Comparison of ENCODE assay signal across 8 cellular contexts in the genomic region with DNA sequence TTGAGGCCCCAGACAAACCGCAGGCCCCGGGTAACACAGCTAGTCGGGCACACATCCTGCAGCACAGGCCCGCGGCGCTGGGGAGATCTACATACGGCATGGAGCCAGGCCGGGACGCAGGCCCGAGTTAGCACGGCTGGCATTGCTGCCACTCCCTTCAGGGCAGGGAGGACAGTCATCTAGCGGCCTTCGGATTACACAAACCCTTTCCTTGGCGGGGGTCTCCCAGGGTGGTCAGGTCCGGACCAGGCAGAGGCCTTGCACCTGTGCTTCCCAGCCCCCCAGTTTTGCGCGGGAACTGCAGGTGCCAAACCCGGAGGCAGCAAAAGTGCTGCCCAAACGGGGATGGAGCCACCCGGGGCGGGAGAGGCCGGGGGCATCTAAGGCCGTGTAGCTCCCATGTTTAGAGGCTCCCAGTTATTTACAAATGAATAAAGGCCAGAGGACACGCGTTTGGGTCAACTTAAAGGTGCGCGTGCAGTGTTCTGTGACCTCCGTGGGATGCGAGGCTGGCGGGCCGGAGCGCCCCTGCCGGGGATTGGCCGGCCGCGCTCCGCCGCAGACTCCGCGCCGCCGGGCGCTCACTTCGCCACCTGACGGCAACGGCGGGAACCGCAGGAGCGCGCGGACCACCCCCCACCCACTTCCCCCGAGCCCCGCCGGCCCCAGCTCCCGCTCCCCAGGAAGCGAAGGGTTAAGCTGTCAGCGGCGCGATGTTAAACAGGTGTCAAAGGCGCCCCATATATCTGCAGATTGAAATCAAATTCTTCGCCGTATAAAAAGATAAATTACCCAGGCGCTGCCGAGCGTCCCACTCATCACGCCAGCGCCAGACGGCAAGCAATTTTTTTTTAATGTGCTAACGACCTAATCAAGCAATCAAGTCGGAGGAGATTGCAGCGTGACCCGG. TPM values are rescaled to one million over a fixed set of nuclear protein-coding genes. Genes with fewer than 3 reads are reported as not detected.
A peak's percentile ranks its signal among the peaks of the same experiment; 100 is the strongest.
DNase-seq lines count a peak whose midpoint lies in the region; ATAC-seq, FAIRE-seq and TF ChIP-seq lines count a peak whose summit lies in the region.

No MANE protein-coding gene starts in this region.

- ATAC-seq in left cardiac atrium: peak; percentile 85 to 86

- FAIRE-seq in HTR-8/SVneo (lab: Jason Lieb, UNC): peak; percentile 97
- FAIRE-seq in urothelium cell line (lab: Jason Lieb, UNC): peak; percentile 13

- H3K9me3 ChIP-seq in SJSA1 (replicated peaks) (no peaks in the 10 kb centered on the region), prostate gland (no peaks in the 10 kb centered on the region)

- peak overlapping the region; percentile 55 for H3K27ac Mint-ChIP-seq in activated naive CD4-positive, alpha-beta T cell treated with anti-CD3 and anti-CD28 coated beads, Interleukin-2, amount 50 U/mL, for 24 hours

- TF ChIP-seq POLR2A in prostate gland (IDR thresholded peaks at IDR 0.05): no peak

- H3K36me3 Mint-ChIP-seq in activated naive CD4-positive, alpha-beta T cell treated with anti-CD3 and anti-CD28 coated beads, Interleukin-2, amount 50 U/mL, for 24 hours: no peaks in the 10 kb centered on the region

- H3K4me3 ChIP-seq in SJSA1: peak overlapping the region; percentile 35
- H3K4me3 ChIP-seq in prostate gland: peak overlapping the region; percentile 40 to 44

- intact Hi-C loops in left cardiac atrium (cut with DNase I) (no loop called here), prostate gland (cut with DNase I) (no loop called here)

- no peaks in the 10 kb centered on the region for H3K27me3 Mint-ChIP-seq in activated naive CD4-positive, alpha-beta T cell treated with anti-CD3 and anti-CD28 coated beads, Interleukin-2, amount 50 U/mL, for 24 hours

- DNase-seq in NCI-H2107 (lab: John Stamatoyannopoulos, UW) (peak; percentile 40), NCI-H2107 treated with DMSO at 0.1 percent for 48 hours (lab: John Stamatoyannopoulos, UW; ENCODE audit: unreplicated experiment) (no peak), HTR-8/SVneo (ENCODE audit: insufficient read length, low spot score) (peak; percentile 91), SJSA1 (ENCODE audit: low read depth in 1 of 2, low spot score in 2 of 2) (peak in 1 of 2 experiments; percentile 23), left cardiac atrium (peak; percentile 50), prostate gland (ENCODE audit: low spot score) (peak; percentile 8), urothelium cell line (ENCODE audit: low spot score) (peak; percentile 92)

- H3K36me3 ChIP-seq in SJSA1 (no peaks in the 10 kb centered on the region), prostate gland (no peaks in the 10 kb centered on the region)

- H3K27ac ChIP-seq in SJSA1: no peak overlapping the region
- no peak overlapping the region for H3K27ac ChIP-seq in prostate gland

- peaks cover 20% of the 10 kb centered on the region for H3K27me3 ChIP-seq in SJSA1 (replicated peaks)
- H3K27me3 ChIP-seq in prostate gland (replicated peaks; ENCODE audit: insufficient read depth): no peaks in the 10 kb centered on the region

- peak overlapping the region; percentile 87 for H3K4me3 Mint-ChIP-seq in activated naive CD4-positive, alpha-beta T cell treated with anti-CD3 and anti-CD28 coated beads, Interleukin-2, amount 50 U/mL, for 24 hours

- WGBS in prostate gland: 3% methylated on average over 68 of the region's 72 CpGs

- H3K9me3 Mint-ChIP-seq in activated naive CD4-positive, alpha-beta T cell treated with anti-CD3 and anti-CD28 coated beads, Interleukin-2, amount 50 U/mL, for 24 hours: no peaks in the 10 kb centered on the region

- H3K4me1 Mint-ChIP-seq in activated naive CD4-positive, alpha-beta T cell treated with anti-CD3 and anti-CD28 coated beads, Interleukin-2, amount 50 U/mL, for 24 hours: peaks cover 5% of the 10 kb centered on the region

- TF ChIP-seq CTCF in prostate gland (IDR thresholded peaks at IDR 0.05): peak; percentile 69 to 85 (median 81)

- H3K4me1 ChIP-seq in SJSA1 (replicated peaks): peaks cover 4% of the 10 kb centered on the region
- H3K4me1 ChIP-seq in prostate gland (replicated peaks): peaks cover 4% of the 10 kb centered on the region

RNA-seq across cellular contexts. Expression of a gene that starts 18.1 kb away (rescaled TPM):
- total RNA-seq in SJSA1 (2014; rRNA removed; shearing (Covaris generic)): not detected in 2 replicates
- total RNA-seq in left cardiac atrium: not detected
- total RNA-seq in prostate gland: not detected

RNA-seq across cellular contexts. Expression of a gene that starts 45.4 kb away (rescaled TPM):
- 11.1 and 12.3 TPM in 2 replicates for total RNA-seq in SJSA1 (2014; rRNA removed; shearing (Covaris generic))
- 10 to 100 TPM; 22.5 to 26.8 TPM for total RNA-seq in left cardiac atrium
- 10 to 100 TPM; 33.4 to 77.3 TPM for total RNA-seq in prostate gland
